ENCODE assay signal across 21 cellular contexts in the genomic region with DNA sequence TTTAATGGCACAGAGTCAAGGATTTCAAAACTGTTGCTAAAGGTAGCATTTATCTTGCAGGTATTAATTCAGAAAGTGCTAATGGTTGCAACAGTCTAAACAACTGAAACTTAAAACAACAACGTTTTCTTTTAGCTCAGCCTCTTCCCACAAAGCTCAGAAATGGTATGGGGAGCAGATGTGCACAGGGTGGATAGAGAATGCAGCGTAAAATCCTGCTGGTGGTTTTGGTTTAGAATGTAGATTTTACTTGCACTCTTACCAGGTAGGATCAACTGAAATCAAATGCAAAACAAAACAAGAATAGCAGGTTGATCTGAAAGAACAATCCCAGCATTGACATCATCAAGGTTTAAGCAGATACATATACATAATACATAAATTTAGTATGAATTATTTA. TPM values are rescaled to one million over a fixed set of nuclear protein-coding genes. Genes with fewer than 3 reads are reported as not detected.
A peak's percentile ranks its signal among the peaks of the same experiment; 100 is the strongest.
DNase-seq lines count a peak whose midpoint lies in the region; ATAC-seq and TF ChIP-seq lines count a peak whose summit lies in the region.
"Had no signal": no experiment of that assay in that cellular context is flagged by ENCODE, and none has a peak within 500 bp of the region (broad histone marks: within the 10 kb centered on the region; RNA-seq: fewer than 3 reads in every experiment).

No MANE protein-coding gene starts in this region.

- H3K9ac ChIP-seq in KMS-11 (no peak overlapping the region), smooth muscle cell (ENCODE audit: low read depth) (no peak overlapping the region)

- H3K27me3 Mint-ChIP-seq in activated CD4-positive, alpha-beta T cell treated with anti-CD3 and anti-CD28 coated beads, Interleukin-2, amount 10 ng/mL, durations not matched to agents 7 days and 5 days: no peaks in the 10 kb centered on the region
- H3K27me3 Mint-ChIP-seq in activated T-helper 2 cell treated with anti-CD3 and anti-CD28 coated beads, Interferon-gamma antibody, Interleukin-2, Interleukin-4, amounts not matched to agents 10 μg/mL and 5 μg/mL and 100 μg/mL, durations not matched to agents 14 hours and 24 hours and 36 hours (ENCODE audit: low read depth): no peaks in the 10 kb centered on the region
- H3K27me3 Mint-ChIP-seq in naive thymus-derived CD4-positive, alpha-beta T cell: no peaks in the 10 kb centered on the region

- no peak for ATAC-seq in naive thymus-derived CD4-positive, alpha-beta T cell
- ATAC-seq in HG02938 (IDR thresholded peaks at IDR 0.05; ENCODE audit: unreplicated experiment): no peak
- ATAC-seq: gastroesophageal sphincter had no signal

- intact Hi-C loops in activated T-helper 2 cell treated with anti-CD3 and anti-CD28 coated beads, Interferon-gamma antibody, Interleukin-2, Interleukin-4, amounts not matched to agents 10 μg/mL and 5 μg/mL and 100 μg/mL, durations not matched to agents 14 hours and 24 hours and 36 hours (cut with micrococcal nuclease): no loop called here
- intact Hi-C loops in naive thymus-derived CD4-positive, alpha-beta T cell (cut with micrococcal nuclease): no loop called here

- H3K36me3 ChIP-seq in KMS-11 (ENCODE audit: insufficient read depth): no peaks in the 10 kb centered on the region
- peaks cover 0 to 11% (median 0%) of the 10 kb centered on the region in 3 experiments for H3K36me3 ChIP-seq in naive thymus-derived CD4-positive, alpha-beta T cell (ENCODE audit: control insufficient read depth in 2 of 3, insufficient read depth in 3 of 3, low read length in 3 of 3)
- no peaks in the 10 kb centered on the region for H3K36me3 ChIP-seq in smooth muscle cell (ENCODE audit: low read depth)
- H3K36me3 ChIP-seq: esophagus squamous epithelium, gastroesophageal sphincter had no signal

- H2AFZ ChIP-seq in KMS-11 (ENCODE audit: low read depth) (0 out of 2 replicates have a peak overlapping the region, but pooled peaks have one; percentile 22), smooth muscle cell (ENCODE audit: low read depth) (no peak overlapping the region)

- H3K27ac ChIP-seq in KMS-11 (peak overlapping the region; percentile 45; the same call in 1 of the 2 replicates), smooth muscle cell (ENCODE audit: low read depth) (no peak overlapping the region)
- H3K27ac ChIP-seq in naive thymus-derived CD4-positive, alpha-beta T cell (ENCODE audit: low read depth, low read length): peak overlapping the region; percentile 46
- H3K27ac ChIP-seq: esophagus squamous epithelium, gastroesophageal sphincter, HL-60 had no signal

- no peaks in the 10 kb centered on the region for H3K9me3 Mint-ChIP-seq in activated CD4-positive, alpha-beta T cell treated with anti-CD3 and anti-CD28 coated beads, Interleukin-2, amount 10 ng/mL, durations not matched to agents 7 days and 5 days
- H3K9me3 Mint-ChIP-seq in activated T-helper 2 cell treated with anti-CD3 and anti-CD28 coated beads, Interferon-gamma antibody, Interleukin-2, Interleukin-4, amounts not matched to agents 10 μg/mL and 5 μg/mL and 100 μg/mL, durations not matched to agents 14 hours and 24 hours and 36 hours: no peaks in the 10 kb centered on the region
- peaks cover 0 to 3% (median 0%) of the 10 kb centered on the region in 11 donors for H3K9me3 Mint-ChIP-seq in naive thymus-derived CD4-positive, alpha-beta T cell

- 86% methylated on average over 2 of the region's 2 CpGs for WGBS in smooth muscle cell (ENCODE audit: low lambda C conversion rate)

- no peaks in the 10 kb centered on the region for H4K20me1 ChIP-seq in KMS-11 (ENCODE audit: insufficient read depth)
- H4K20me1 ChIP-seq in smooth muscle cell (ENCODE audit: low read depth): no peaks in the 10 kb centered on the region

- H3K4me3 Mint-ChIP-seq in activated CD4-positive, alpha-beta T cell treated with anti-CD3 and anti-CD28 coated beads, Interleukin-2, amount 10 ng/mL, durations not matched to agents 7 days and 5 days: peak overlapping the region; percentile 5
- peak overlapping the region; percentile 2 for H3K4me3 Mint-ChIP-seq in activated T-helper 2 cell treated with anti-CD3 and anti-CD28 coated beads, Interferon-gamma antibody, Interleukin-2, Interleukin-4, amounts not matched to agents 10 μg/mL and 5 μg/mL and 100 μg/mL, durations not matched to agents 14 hours and 24 hours and 36 hours (ENCODE audit: low read depth)
- peak overlapping the region in 8 of 10 donors; percentile 37 to 99 (median 66) for H3K4me3 Mint-ChIP-seq in naive thymus-derived CD4-positive, alpha-beta T cell

- H3K4me2 ChIP-seq in KMS-11: peak overlapping the region; percentile 51
- no peak overlapping the region for H3K4me2 ChIP-seq in smooth muscle cell

- no peak for DNase-seq in activated CD4-positive, alpha-beta T cell treated with anti-CD3 and anti-CD28 coated beads, Interleukin-2, amount 10 ng/mL, durations not matched to agents 7 days and 5 days
- no peak for DNase-seq in activated CD4-positive, alpha-beta T cell treated with anti-CD3 and anti-CD28 coated beads for 48 hours
- DNase-seq in activated T-helper 2 cell treated with anti-CD3 and anti-CD28 coated beads, Interferon-gamma antibody, Interleukin-2, Interleukin-4, amounts not matched to agents 10 μg/mL and 5 μg/mL and 100 μg/mL, durations not matched to agents 14 hours and 24 hours and 36 hours (ENCODE audit: low spot score): no peak
- no peak for DNase-seq in naive thymus-derived CD4-positive, alpha-beta T cell
- DNase-seq in NCI-H2107 (lab: John Stamatoyannopoulos, UW): no peak
- DNase-seq in smooth muscle cell (lab: John Stamatoyannopoulos, UW; ENCODE audit: unreplicated experiment): no peak
- DNase-seq: activated CD4-positive, alpha-beta T cell treated with anti-CD3 and anti-CD28 coated beads, Interleukin-2, amount 50 U/mL, for 4 hours; activated effector memory CD4-positive, alpha-beta T cell treated with Interleukin-2 at 50 U/mL for 16 hours; cerebellar nuclear complex; effector CD8-positive, alpha-beta T cell; esophagus squamous epithelium; kidney; mammary epithelial cell; NCI-H82; Right ventricle myocardium superior; stimulated activated CD4-positive, alpha-beta T cell treated with anti-CD3 and anti-CD28 coated beads, Interleukin-4, amount 100 ng/mL, for 24 hours; SW 1271 had no signal

- no peak for TF ChIP-seq CTCF in KMS-11 (conservative IDR thresholded peaks at IDR 0.05; ENCODE audit: low read depth, low read length)
- TF ChIP-seq CTCF in smooth muscle cell (IDR thresholded peaks at IDR 0.05; ENCODE audit: borderline replicate concordance, insufficient read depth, poor library complexity, severe bottlenecking): no peak

- no peaks in the 10 kb centered on the region for H3K27me3 ChIP-seq in KMS-11 (ENCODE audit: insufficient read depth, low read depth)
- no peaks in the 10 kb centered on the region for H3K27me3 ChIP-seq in naive thymus-derived CD4-positive, alpha-beta T cell (ENCODE audit: control insufficient read depth in 2 of 2, insufficient read depth in 2 of 2, low read length in 2 of 2)
- H3K27me3 ChIP-seq in smooth muscle cell (ENCODE audit: low read depth): no peaks in the 10 kb centered on the region
- H3K27me3 ChIP-seq: gastroesophageal sphincter had no signal

- peaks cover 46% of the 10 kb centered on the region for H3K36me3 Mint-ChIP-seq in activated CD4-positive, alpha-beta T cell treated with anti-CD3 and anti-CD28 coated beads, Interleukin-2, amount 10 ng/mL, durations not matched to agents 7 days and 5 days (ENCODE audit: low read depth)
- peaks cover 41% of the 10 kb centered on the region for H3K36me3 Mint-ChIP-seq in activated T-helper 2 cell treated with anti-CD3 and anti-CD28 coated beads, Interferon-gamma antibody, Interleukin-2, Interleukin-4, amounts not matched to agents 10 μg/mL and 5 μg/mL and 100 μg/mL, durations not matched to agents 14 hours and 24 hours and 36 hours (ENCODE audit: low read depth)
- H3K36me3 Mint-ChIP-seq in naive thymus-derived CD4-positive, alpha-beta T cell: peaks cover 0 to 31% (median 7%) of the 10 kb centered on the region in 5 donors

- POLR2A ChIA-PET in activated CD4-positive, alpha-beta T cell treated with anti-CD3 and anti-CD28 coated beads, Interleukin-2, amount 10 ng/mL, durations not matched to agents 7 days and 5 days (lab: Charles Lee): no interaction called here
- POLR2A ChIA-PET in naive thymus-derived CD4-positive, alpha-beta T cell (lab: Charles Lee): interaction anchor here (1.8 to 26.8 kb wide), 5 partner anchors 11 to 135 kb away, joined by 5 to 834 read pairs (median 101); no protein-coding TSS in a partner anchor

- CTCF ChIA-PET in activated CD4-positive, alpha-beta T cell treated with anti-CD3 and anti-CD28 coated beads, Interleukin-2, amount 10 ng/mL, durations not matched to agents 7 days and 5 days (lab: Charles Lee): interaction anchor here (1.3 to 7.8 kb wide), 5 partner anchors 11 to 135 kb away, joined by 3 to 57 read pairs (median 10); no protein-coding TSS in a partner anchor
- CTCF ChIA-PET in naive thymus-derived CD4-positive, alpha-beta T cell (lab: Charles Lee): interaction anchor here (0.7 to 11.4 kb wide), 8 partner anchors 10 to 134 kb away, joined by 3 to 122 read pairs (median 16); no protein-coding TSS in a partner anchor

- H3K9me3 ChIP-seq in naive thymus-derived CD4-positive, alpha-beta T cell (ENCODE audit: control insufficient read depth in 2 of 3, low read length in 3 of 3): no peaks in the 10 kb centered on the region
- no peaks in the 10 kb centered on the region for H3K9me3 ChIP-seq in smooth muscle cell (replicated peaks; ENCODE audit: low read depth)
- H3K9me3 ChIP-seq: esophagus squamous epithelium, gastroesophageal sphincter had no signal

- peak overlapping the region; percentile 28 for H3K27ac Mint-ChIP-seq in activated CD4-positive, alpha-beta T cell treated with anti-CD3 and anti-CD28 coated beads, Interleukin-2, amount 10 ng/mL, durations not matched to agents 7 days and 5 days
- H3K27ac Mint-ChIP-seq in activated T-helper 2 cell treated with anti-CD3 and anti-CD28 coated beads, Interferon-gamma antibody, Interleukin-2, Interleukin-4, amounts not matched to agents 10 μg/mL and 5 μg/mL and 100 μg/mL, durations not matched to agents 14 hours and 24 hours and 36 hours: peak overlapping the region; percentile 73
- peak overlapping the region; percentile 25 to 99 (median 82) for H3K27ac Mint-ChIP-seq in naive thymus-derived CD4-positive, alpha-beta T cell

- H3K4me3 ChIP-seq in KMS-11 (IDR thresholded peaks at IDR 0.05; ENCODE audit: insufficient read depth, low read depth, low read length) (no peak overlapping the region), smooth muscle cell (no peak overlapping the region)
- H3K4me3 ChIP-seq in naive thymus-derived CD4-positive, alpha-beta T cell (ENCODE audit: low read length): no peak overlapping the region
- H3K4me3 ChIP-seq: esophagus squamous epithelium, gastroesophageal sphincter had no signal

- H3K79me2 ChIP-seq in KMS-11 (ENCODE audit: insufficient read depth, low read depth): 0 out of 2 replicates have a peak, but pooled peaks cover 1% of the 10 kb centered on the region
- no peaks in the 10 kb centered on the region for H3K79me2 ChIP-seq in smooth muscle cell (ENCODE audit: low read depth)

- peaks cover 46% of the 10 kb centered on the region for H3K4me1 ChIP-seq in KMS-11 (ENCODE audit: low read depth, poor library complexity, severe bottlenecking)
- H3K4me1 ChIP-seq in naive thymus-derived CD4-positive, alpha-beta T cell (ENCODE audit: control insufficient read depth in 2 of 2, insufficient read depth in 2 of 2, low read length in 2 of 2): peaks cover 36 to 52% of the 10 kb centered on the region in 2 donors
- H3K4me1 ChIP-seq in smooth muscle cell (ENCODE audit: low read depth): peaks cover 9% of the 10 kb centered on the region

- peaks cover 63% of the 10 kb centered on the region for H3K4me1 Mint-ChIP-seq in activated CD4-positive, alpha-beta T cell treated with anti-CD3 and anti-CD28 coated beads, Interleukin-2, amount 10 ng/mL, durations not matched to agents 7 days and 5 days
- peaks cover 59% of the 10 kb centered on the region for H3K4me1 Mint-ChIP-seq in activated T-helper 2 cell treated with anti-CD3 and anti-CD28 coated beads, Interferon-gamma antibody, Interleukin-2, Interleukin-4, amounts not matched to agents 10 μg/mL and 5 μg/mL and 100 μg/mL, durations not matched to agents 14 hours and 24 hours and 36 hours (ENCODE audit: low read depth)
- peaks cover 38 to 80% (median 70%) of the 10 kb centered on the region in 7 donors for H3K4me1 Mint-ChIP-seq in naive thymus-derived CD4-positive, alpha-beta T cell

- H3F3A ChIP-seq in smooth muscle cell (ENCODE audit: low read depth): peaks cover 2% of the 10 kb centered on the region

RNA-seq across cellular contexts. Expression of gene LRRC8C, which starts 3.8 kb away (rescaled TPM):
- total RNA-seq in activated CD4-positive, alpha-beta T cell treated with anti-CD3 and anti-CD28 coated beads, Interleukin-2, amount 10 ng/mL, durations not matched to agents 7 days and 5 days: 10 to 100 TPM; 45.0 to 55.2 TPM
- total RNA-seq in activated T-helper 2 cell treated with anti-CD3 and anti-CD28 coated beads, Interferon-gamma antibody, Interleukin-2, Interleukin-4, amounts not matched to agents 10 μg/mL and 5 μg/mL and 100 μg/mL, durations not matched to agents 14 hours and 24 hours and 36 hours: 56.1 and 56.5 TPM in 2 replicates
- total RNA-seq in naive thymus-derived CD4-positive, alpha-beta T cell: 10 to 100 TPM; 27.1 to 50.5 (median 46.6) TPM
- polyA plus RNA-seq in naive thymus-derived CD4-positive, alpha-beta T cell: 10 to 100 TPM; 14.3 to 16.6 TPM
- 4.9 and 7.2 TPM in 2 replicates for total RNA-seq in smooth muscle cell
- polyA plus RNA-seq in smooth muscle cell: 2.2 and 2.6 TPM in 2 replicates

Comparison
In these comparisons a context has a peak if more than half of its experiments do, and no peak if none do; other contexts are left out.
1. H3K27ac Mint-ChIP-seq: peak in every context shown above with its lines; median percentile 82 in naive thymus-derived CD4-positive, alpha-beta T cell; 73 in activated T-helper 2 cell treated with anti-CD3 and anti-CD28 coated beads, Interferon-gamma antibody, Interleukin-2, Interleukin-4, amounts not matched to agents 10 μg/mL and 5 μg/mL and 100 μg/mL, durations not matched to agents 14 hours and 24 hours and 36 hours; 28 in activated CD4-positive, alpha-beta T cell treated with anti-CD3 and anti-CD28 coated beads, Interleukin-2, amount 10 ng/mL, durations not matched to agents 7 days and 5 days.
2. H3K4me3 Mint-ChIP-seq: peak in every context shown above with its lines; median percentile 66 in naive thymus-derived CD4-positive, alpha-beta T cell; 5 in activated CD4-positive, alpha-beta T cell treated with anti-CD3 and anti-CD28 coated beads, Interleukin-2, amount 10 ng/mL, durations not matched to agents 7 days and 5 days; 2 in activated T-helper 2 cell treated with anti-CD3 and anti-CD28 coated beads, Interferon-gamma antibody, Interleukin-2, Interleukin-4, amounts not matched to agents 10 μg/mL and 5 μg/mL and 100 μg/mL, durations not matched to agents 14 hours and 24 hours and 36 hours.